In the genomic region with DNA sequence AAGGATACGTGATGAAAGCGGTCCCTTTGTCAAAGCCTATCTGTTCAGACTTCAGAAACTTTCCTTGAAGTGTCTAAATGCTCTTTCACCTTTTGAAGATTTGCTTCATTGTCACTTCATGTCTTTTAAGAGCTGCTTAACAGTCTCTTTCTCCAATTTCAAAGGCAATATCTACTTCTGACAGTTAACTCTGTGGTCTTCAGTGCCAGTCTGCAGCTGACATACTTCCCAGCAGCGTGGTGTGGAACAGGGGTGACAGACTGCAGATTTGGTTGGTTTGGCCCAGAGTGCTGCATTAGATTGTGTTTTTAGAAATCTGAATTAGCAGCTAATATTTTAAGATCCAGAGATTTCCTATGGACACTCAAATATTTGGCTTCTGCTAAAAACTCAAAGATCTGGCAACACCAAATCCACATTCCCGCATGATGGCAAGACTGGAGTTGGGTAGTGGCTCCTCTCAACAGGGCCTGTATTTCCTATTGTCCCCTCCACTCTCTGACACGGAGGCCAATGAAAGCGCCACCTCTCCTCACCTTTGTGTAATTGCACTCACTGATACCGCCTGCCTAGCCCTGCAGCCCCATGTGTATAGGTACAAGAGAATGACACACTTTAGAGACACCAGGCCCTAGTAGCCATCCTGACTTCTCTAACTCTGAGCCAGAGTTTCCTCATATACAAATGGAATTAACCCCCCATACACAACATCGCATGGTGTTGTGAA, we compare ENCODE assay signal across 12 cellular contexts. TPM values are rescaled to one million over a fixed set of nuclear protein-coding genes. Genes with fewer than 3 reads are reported as not detected.
DNase-seq lines count a peak whose midpoint lies in the region; ATAC-seq, FAIRE-seq and TF ChIP-seq lines count a peak whose summit lies in the region.
"Had no signal": no experiment of that assay in that cellular context is flagged by ENCODE, and none has a peak within 500 bp of the region (broad histone marks: within the 10 kb centered on the region; RNA-seq: fewer than 3 reads in every experiment).

No MANE protein-coding gene starts in this region.

- no peaks in the 10 kb centered on the region for H3K36me3 ChIP-seq in effector memory CD4-positive, alpha-beta T cell (ENCODE audit: control insufficient read depth, insufficient read depth, low read length)
- H3K36me3 ChIP-seq: adrenal gland, gastroesophageal sphincter, left lung had no signal

- in situ Hi-C loops in ACHN (cut with HindIII; ENCODE audit: low pct_ligation_motif_present, low pct_unique_long_range_greater_than_20kb, low sequenced_read_pairs) = no loop called here

- no peak for TF ChIP-seq CTCF in coronary artery (IDR thresholded peaks at IDR 0.05)

- H3K27me3 ChIP-seq in effector memory CD4-positive, alpha-beta T cell (replicated peaks; ENCODE audit: control insufficient read depth, insufficient read depth, low read length, poor library complexity, severe bottlenecking) = no peaks in the 10 kb centered on the region
- H3K27me3 ChIP-seq: adrenal gland, gastroesophageal sphincter, left lung had no signal

- no peak for ATAC-seq in HG03378 (IDR thresholded peaks at IDR 0.05; ENCODE audit: unreplicated experiment)
- ATAC-seq: gastroesophageal sphincter, left lung had no signal

- FAIRE-seq in GM19239 (lab: Jason Lieb, UNC) = peak; percentile 37

- no peak overlapping the region for H3K27ac ChIP-seq in effector memory CD4-positive, alpha-beta T cell (ENCODE audit: insufficient read depth, low read length, poor library complexity, severe bottlenecking)
- H3K27ac ChIP-seq in coronary artery = no peak overlapping the region
- H3K27ac ChIP-seq: adrenal gland, left lung, RWPE1 had no signal

- no peaks in the 10 kb centered on the region for H3K4me1 ChIP-seq in effector memory CD4-positive, alpha-beta T cell (ENCODE audit: control insufficient read depth, insufficient read depth, low read length, poor library complexity, severe bottlenecking)

- DNase-seq in ACHN = peak; percentile 38
- DNase-seq in GM19239 (ENCODE audit: insufficient read length, low spot score) = no peak
- peak; percentile 27 for DNase-seq in SK-N-DZ (ENCODE audit: low spot score)
- DNase-seq in iPS-NIHi7 (ENCODE audit: extremely low spot score) = peak; percentile 78
- DNase-seq in effector memory CD4-positive, alpha-beta T cell = no peak
- DNase-seq in NCI-H2107 treated with DMSO at 0.1 percent for 48 hours (lab: John Stamatoyannopoulos, UW; ENCODE audit: unreplicated experiment) = no peak
- DNase-seq in coronary artery (ENCODE audit: low spot score) = no peak
- DNase-seq: adrenal gland, left lung had no signal

- no peak overlapping the region for H3K4me3 ChIP-seq in effector memory CD4-positive, alpha-beta T cell (ENCODE audit: insufficient read depth, low read depth, low read length, poor library complexity, severe bottlenecking)
- H3K4me3 ChIP-seq in coronary artery = no peak overlapping the region
- H3K4me3 ChIP-seq: adrenal gland, gastroesophageal sphincter, left lung had no signal

- H3K9me3 ChIP-seq in effector memory CD4-positive, alpha-beta T cell (ENCODE audit: control insufficient read depth, low read length) = no peaks in the 10 kb centered on the region
- H3K9me3 ChIP-seq: adrenal gland, gastroesophageal sphincter, left lung had no signal

RNA-seq across cellular contexts. Expression of gene SCRN1, which starts 11.5 kb away (rescaled TPM):
- polyA plus RNA-seq in SK-N-DZ (2014; cell fraction: cytosol; rRNA removed) = 75.0 and 91.1 TPM in 2 replicates
- 45.7 and 50.0 TPM in 2 replicates for polyA plus RNA-seq in SK-N-DZ (2014; cell fraction: nucleus; rRNA removed)

RNA-seq across cellular contexts. Expression of gene FKBP14, which starts 48.4 kb away (rescaled TPM):
- 8.3 and 10.1 TPM in 2 replicates for polyA plus RNA-seq in SK-N-DZ (2014; cell fraction: cytosol; rRNA removed)
- 2.7 and 3.4 TPM in 2 replicates for polyA plus RNA-seq in SK-N-DZ (2014; cell fraction: nucleus; rRNA removed)

RNA-seq across cellular contexts. Expression of gene PLEKHA8, which starts 50.1 kb away (rescaled TPM):
- polyA plus RNA-seq in SK-N-DZ (2014; cell fraction: cytosol; rRNA removed) = 29.5 and 30.9 TPM in 2 replicates
- 24.5 and 29.2 TPM in 2 replicates for polyA plus RNA-seq in SK-N-DZ (2014; cell fraction: nucleus; rRNA removed)

Comparison
In these comparisons a context has a peak if more than half of its experiments do, and no peak if none do; other contexts are left out.
1. DNase-seq: peak in ACHN (single experiment), SK-N-DZ (single experiment) and iPS-NIHi7 (single experiment); none in GM19239 (single experiment), effector memory CD4-positive, alpha-beta T cell (0 of 3), NCI-H2107 treated with DMSO at 0.1 percent for 48 hours (single experiment) and coronary artery (single experiment).